Comparison of ENCODE assay signal across 8 cellular contexts in genomic region chr15:43483306-43484128, GRCh38. TPM values are rescaled to one million over a fixed set of nuclear protein-coding genes. Genes with fewer than 3 reads are reported as not detected.
DNase-seq lines count a peak whose midpoint lies in the region; ATAC-seq and TF ChIP-seq lines count a peak whose summit lies in the region.

No MANE protein-coding gene starts in this region.

- no peak for ATAC-seq in IMR-90 (ENCODE audit: low read depth)
- ATAC-seq in GM18867 (IDR thresholded peaks at IDR 0.05; ENCODE audit: unreplicated experiment) = no peak
- ATAC-seq in GM21619 (IDR thresholded peaks at IDR 0.05; ENCODE audit: unreplicated experiment) = no peak
- ATAC-seq in GM19455 (IDR thresholded peaks at IDR 0.05; ENCODE audit: unreplicated experiment) = no peak

- H3K9me3 Mint-ChIP-seq in Caco-2 (ENCODE audit: unreplicated experiment) (no peaks in the 10 kb centered on the region), nephron progenitor cell (no peaks in the 10 kb centered on the region)

- H3K9me3 ChIP-seq in Caco-2 = no peaks in the 10 kb centered on the region
- no peaks in the 10 kb centered on the region for H3K9me3 ChIP-seq in IMR-90 (ENCODE audit: control insufficient read depth, insufficient read depth, low read length)
- H3K9me3 ChIP-seq in mammary epithelial cell (replicated peaks; ENCODE audit: insufficient read depth, low read length) = no peaks in the 10 kb centered on the region
- no peaks in the 10 kb centered on the region for H3K9me3 ChIP-seq in effector memory CD4-positive, alpha-beta T cell (ENCODE audit: control insufficient read depth, low read length)

- H3K4me2 ChIP-seq in IMR-90 (ENCODE audit: low read depth, low read length) = no peak overlapping the region
- H3K4me2 ChIP-seq in mammary epithelial cell (ENCODE audit: insufficient read depth, low read depth, low read length) = no peak overlapping the region

- no peak overlapping the region for H2BK15ac ChIP-seq in IMR-90 (ENCODE audit: low read depth, low read length)

- DNase-seq in Caco-2 = no peak
- no peak for DNase-seq in IMR-90
- DNase-seq in mammary epithelial cell = no peak
- no peak for DNase-seq in nephron progenitor cell
- DNase-seq in effector memory CD4-positive, alpha-beta T cell = no peak

- CTCF ChIA-PET in Caco-2 (lab: Charles Lee) = no interaction called here
- CTCF ChIA-PET in IMR-90 (lab: Yijun Ruan, JAX) = no interaction called here
- CTCF ChIA-PET in mammary epithelial cell (lab: Charles Lee; ENCODE audit: low non-redundant PET) = interaction anchor here (0.6 kb wide), 1 partner anchor 27 kb away, joined by 11 read pairs; no protein-coding TSS in a partner anchor

- H3K9me1 ChIP-seq in IMR-90 (ENCODE audit: insufficient read depth, low read length) = no peaks in the 10 kb centered on the region; the same call in 1 of the 2 replicates

- no peak overlapping the region for H2AK5ac ChIP-seq in IMR-90 (ENCODE audit: low read depth, low read length)

- H4K20me1 ChIP-seq in IMR-90 (ENCODE audit: insufficient read depth, low read length) (no peaks in the 10 kb centered on the region; the same call in 1 of the 2 replicates), mammary epithelial cell (ENCODE audit: insufficient read depth, low read length) (no peaks in the 10 kb centered on the region)

- WGBS in IMR-90 (ENCODE audit: extremely low coverage in 2 of 2, insufficient read length in 1 of 2), 2 experiments = 100% methylated on average over 2 of the region's 4 CpGs; no CpG with 5 or more reads in 1 of the 2 experiments
- WGBS in mammary epithelial cell (ENCODE audit: low coverage, missing lambda C conversion rate) = 79% methylated on average over 4 of the region's 4 CpGs

- no peak overlapping the region for H2BK20ac ChIP-seq in IMR-90 (ENCODE audit: low read depth, low read length)

- H2AK9ac ChIP-seq in IMR-90 (replicated peaks; ENCODE audit: low read depth, low read length, poor library complexity) = no peak overlapping the region

- H3K27ac ChIP-seq in IMR-90 (ENCODE audit: insufficient read depth, low read length) (no peak overlapping the region), mammary epithelial cell (ENCODE audit: insufficient read depth, low read depth, low read length) (no peak overlapping the region)
- H3K27ac ChIP-seq in effector memory CD4-positive, alpha-beta T cell (ENCODE audit: insufficient read depth, low read length, poor library complexity, severe bottlenecking) = no peak overlapping the region

- no peak overlapping the region for H3K14ac ChIP-seq in IMR-90 (replicated peaks; ENCODE audit: low read depth, low read length)

- H3K4me3 ChIP-seq in Caco-2 (ENCODE audit: low read depth, low read length) (no peak overlapping the region), IMR-90 (ENCODE audit: insufficient read depth, low read depth, low read length) (no peak overlapping the region), mammary epithelial cell (replicated peaks in 1 of 3; ENCODE audit: insufficient read depth in 1 of 3, low read depth in 2 of 3, low read length in 3 of 3) (no peak overlapping the region)
- no peak overlapping the region for H3K4me3 ChIP-seq in effector memory CD4-positive, alpha-beta T cell (ENCODE audit: insufficient read depth, low read depth, low read length, poor library complexity, severe bottlenecking)

- no peak overlapping the region for H3K4ac ChIP-seq in IMR-90 (ENCODE audit: low read depth, low read length)

- no peak overlapping the region for H3K18ac ChIP-seq in IMR-90 (ENCODE audit: low read depth, low read length)

- H4K91ac ChIP-seq in IMR-90 (ENCODE audit: insufficient read depth, low read depth, low read length) = no peak overlapping the region

- H3K27me3 Mint-ChIP-seq in Caco-2 (ENCODE audit: insufficient read depth, unreplicated experiment) = no peaks in the 10 kb centered on the region
- no peaks in the 10 kb centered on the region for H3K27me3 Mint-ChIP-seq in nephron progenitor cell (ENCODE audit: low read depth, poor library complexity)

- H3K4me1 ChIP-seq in Caco-2 (no peaks in the 10 kb centered on the region), IMR-90 (ENCODE audit: control insufficient read depth, insufficient read depth, low read length) (no peaks in the 10 kb centered on the region), mammary epithelial cell (ENCODE audit: insufficient read depth, low read length) (no peaks in the 10 kb centered on the region)
- no peaks in the 10 kb centered on the region for H3K4me1 ChIP-seq in effector memory CD4-positive, alpha-beta T cell (ENCODE audit: control insufficient read depth, insufficient read depth, low read length, poor library complexity, severe bottlenecking)

- H3K79me1 ChIP-seq in IMR-90 (ENCODE audit: low read depth in 1 of 2, low read length in 2 of 2) = peaks cover 20 to 26% of the 10 kb centered on the region in 2 experiments

- H3K4me3 Mint-ChIP-seq in Caco-2 (ENCODE audit: unreplicated experiment) (no peak overlapping the region), nephron progenitor cell (no peak overlapping the region)

- no peak for TF ChIP-seq POLR2A in IMR-90 (IDR thresholded peaks at IDR 0.05; ENCODE audit: low read depth, low read length)

- H4K8ac ChIP-seq in IMR-90 (ENCODE audit: low read depth in 2 of 2, low read length in 2 of 2) = no peak overlapping the region; a peak in 1 of 4 replicates

- H3K56ac ChIP-seq in IMR-90 (ENCODE audit: extremely low read depth, insufficient read depth, low read length) = no peak overlapping the region

- H3K9ac ChIP-seq in IMR-90 (ENCODE audit: low read depth, low read length) (no peak overlapping the region), mammary epithelial cell (ENCODE audit: insufficient read depth, low read length) (no peak overlapping the region)

- intact Hi-C loops in Caco-2 (cut with micrococcal nuclease; ENCODE audit: unreplicated experiment) = no loop called here
- intact Hi-C loops in IMR-90 (cut with micrococcal nuclease) = no loop called here
- intact Hi-C loops in mammary epithelial cell (cut with micrococcal nuclease) = no loop called here

- no peak overlapping the region for H2AFZ ChIP-seq in IMR-90 (replicated peaks; ENCODE audit: low read length, poor library complexity)
- H2AFZ ChIP-seq in mammary epithelial cell (ENCODE audit: low read depth, low read length) = no peak overlapping the region

- H3K79me2 ChIP-seq in mammary epithelial cell (ENCODE audit: insufficient read depth, low read length) = no peaks in the 10 kb centered on the region

- POLR2A ChIA-PET in Caco-2 (lab: Charles Lee) = no interaction called here
- POLR2A ChIA-PET in IMR-90 (lab: Charles Lee; ENCODE audit: unreplicated experiment) = no interaction called here

- BruUV-seq in Caco-2 (replicated peaks; lab: Mats Ljungman, UMichigan) (no TSS peak), IMR-90 (replicated peaks; lab: Mats Ljungman, UMichigan) (no TSS peak), mammary epithelial cell (replicated peaks; lab: Mats Ljungman, UMichigan) (no TSS peak)

- peak; percentile 31 for TF ChIP-seq RAD21 in IMR-90 (IDR thresholded peaks at IDR 0.05; ENCODE audit: low read length)

- no peaks in the 10 kb centered on the region for H3K27me3 ChIP-seq in Caco-2 (replicated peaks; ENCODE audit: control insufficient read depth, insufficient read depth, low read length)
- H3K27me3 ChIP-seq in IMR-90 (ENCODE audit: control insufficient read depth, insufficient read depth, low read length) = no peaks in the 10 kb centered on the region
- H3K27me3 ChIP-seq in mammary epithelial cell (ENCODE audit: insufficient read depth, low read length) = no peaks in the 10 kb centered on the region
- H3K27me3 ChIP-seq in effector memory CD4-positive, alpha-beta T cell (replicated peaks; ENCODE audit: control insufficient read depth, insufficient read depth, low read length, poor library complexity, severe bottlenecking) = no peaks in the 10 kb centered on the region

- H2BK5ac ChIP-seq in IMR-90 (ENCODE audit: low read depth, low read length, poor library complexity, severe bottlenecking) = no peak overlapping the region

- H2BK120ac ChIP-seq in IMR-90 (ENCODE audit: low read depth, low read length) = no peak overlapping the region

- H3K23ac ChIP-seq in IMR-90 (ENCODE audit: low read depth, low read length) = no peak overlapping the region

- H4K5ac ChIP-seq in IMR-90 (ENCODE audit: low read depth, low read length) = no peak overlapping the region

- peaks cover 2% of the 10 kb centered on the region; the same call in 1 of the 2 replicates for H3K36me3 ChIP-seq in Caco-2 (ENCODE audit: control insufficient read depth, insufficient read depth, low read length)
- peaks cover 47% of the 10 kb centered on the region for H3K36me3 ChIP-seq in IMR-90 (ENCODE audit: control insufficient read depth, insufficient read depth, low read length)
- peaks cover 8% of the 10 kb centered on the region for H3K36me3 ChIP-seq in mammary epithelial cell (ENCODE audit: insufficient read depth, low read length)
- peaks cover 17% of the 10 kb centered on the region for H3K36me3 ChIP-seq in effector memory CD4-positive, alpha-beta T cell (ENCODE audit: control insufficient read depth, insufficient read depth, low read length)

- H3K27ac Mint-ChIP-seq in Caco-2 (ENCODE audit: unreplicated experiment) (peak overlapping the region; percentile 39), nephron progenitor cell (peak overlapping the region; percentile 52)

- in situ Hi-C loops in IMR-90 (cut with MboI; ENCODE audit: low sequenced_read_pairs) (no loop called here), mammary epithelial cell (cut with MboI; ENCODE audit: low sequenced_read_pairs in 2 of 2) (no loop called here)

- H3K4me1 Mint-ChIP-seq in Caco-2 (ENCODE audit: low read depth, unreplicated experiment) = no peaks in the 10 kb centered on the region
- H3K4me1 Mint-ChIP-seq in nephron progenitor cell = no peaks in the 10 kb centered on the region

- no peak for TF ChIP-seq CTCF in Caco-2 (IDR thresholded peaks at IDR 0.05; ENCODE audit: insufficient read depth in 1 of 2, low read depth in 1 of 2, low read length in 1 of 2, severe bottlenecking in 1 of 2, unreplicated experiment in 1 of 2)
- TF ChIP-seq CTCF in IMR-90 (conservative IDR thresholded peaks at IDR 0.05; ENCODE audit: low read depth, low read length) = peak; percentile 33
- peak; percentile 30 to 37 for TF ChIP-seq CTCF in mammary epithelial cell (conservative IDR thresholded peaks at IDR 0.05 in 1 of 2, IDR thresholded peaks at IDR 0.05 in 1 of 2; ENCODE audit: extremely low read depth in 1 of 2, insufficient read depth in 1 of 2, low read depth in 1 of 2, low read length in 2 of 2)
- TF ChIP-seq CTCF in nephron progenitor cell (IDR thresholded peaks at IDR 0.05) = no peak

- dilution Hi-C loops in IMR-90 (cut with HindIII; ENCODE audit: low sequenced_read_pairs, unreplicated experiment) = no loop called here
- dilution Hi-C loops in mammary epithelial cell (cut with HindIII; ENCODE audit: low sequenced_read_pairs) = no loop called here

- H3K36me3 Mint-ChIP-seq in Caco-2 (ENCODE audit: insufficient read depth, unreplicated experiment) (peaks cover 30% of the 10 kb centered on the region), nephron progenitor cell (ENCODE audit: low read depth) (peaks cover 85% of the 10 kb centered on the region)

RNA-seq across cellular contexts. Expression of gene TP53BP1, which starts 9.4 kb away (rescaled TPM):
- total RNA-seq in Caco-2 (2022) (39.8 and 46.8 TPM in 2 replicates), IMR-90 (2012; rRNA removed) (64.5 and 73.9 TPM in 2 replicates), mammary epithelial cell (10 to 100 TPM; 41.7 to 68.7 TPM)
- polyA plus RNA-seq in IMR-90 (2012; rRNA removed) (33.9 and 36.3 TPM in 2 replicates), mammary epithelial cell (23.6 TPM)
- 15.6 and 19.1 TPM in 2 replicates for polyA plus RNA-seq in IMR-90 (2012; cell fraction: cytosol; rRNA removed)
- polyA plus RNA-seq in IMR-90 (2012; cell fraction: nucleus; rRNA removed; ENCODE audit: low replicate concordance) = 46.0 and 100 TPM in 2 replicates
- polyA minus RNA-seq in mammary epithelial cell = 44.6 TPM

RNA-seq across cellular contexts. Expression of gene MAP1A, which starts 33.9 kb away (rescaled TPM):
- 0.84 and 0.88 TPM in 2 replicates for total RNA-seq in Caco-2 (2022)
- total RNA-seq in IMR-90 (2012; rRNA removed) = 47.2 and 48.2 TPM in 2 replicates
- 28.7 and 31.3 TPM in 2 replicates for polyA plus RNA-seq in IMR-90 (2012; rRNA removed)
- 15.3 and 17.4 TPM in 2 replicates for polyA plus RNA-seq in IMR-90 (2012; cell fraction: cytosol; rRNA removed)
- 12.7 and 15.8 TPM in 2 replicates for polyA plus RNA-seq in IMR-90 (2012; cell fraction: nucleus; rRNA removed; ENCODE audit: low replicate concordance)
- total RNA-seq in mammary epithelial cell = 10 to 100 TPM in 1 of 2 donors, under 1 TPM in 1; 0.52 to 12.2 TPM
- polyA plus RNA-seq in mammary epithelial cell = 1.1 TPM
- 3.8 TPM for polyA minus RNA-seq in mammary epithelial cell

Comparison
In these comparisons a context has a peak if more than half of its experiments do, and no peak if none do; other contexts are left out.
1. CTCF ChIP-seq: peak in IMR-90 (single experiment) and mammary epithelial cell (2 of 2); none in Caco-2 (0 of 2) and nephron progenitor cell (single experiment).